Comparison of ENCODE assay signal across 23 cellular contexts in the genomic region with DNA sequence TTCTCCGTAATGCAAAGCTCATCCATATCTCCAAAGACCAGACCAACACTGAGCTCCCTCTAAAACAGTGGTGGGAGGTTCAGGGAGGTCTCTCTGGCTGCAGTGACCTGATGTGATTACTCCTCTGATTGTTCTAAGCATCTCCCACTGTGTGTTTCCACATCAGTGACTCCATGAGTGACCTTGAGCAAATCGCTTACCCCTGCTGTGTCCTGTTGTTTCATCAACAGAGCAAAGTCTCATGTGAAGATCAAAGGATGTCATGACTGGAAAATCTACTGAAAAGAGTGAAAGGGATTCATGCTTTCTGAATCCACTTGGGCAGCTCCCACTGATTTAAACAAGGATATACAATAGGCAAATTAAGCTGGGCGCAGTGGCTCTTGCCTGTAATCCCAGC.
"Had no signal": no experiment of that assay in that cellular context is flagged by ENCODE, and none has a peak within 500 bp of the region (broad histone marks: within the 10 kb centered on the region; RNA-seq: fewer than 3 reads in every experiment).

No MANE protein-coding gene starts in this region.

- ATAC-seq: Panc1, PC-3 had no signal

- H3K36me3 ChIP-seq: MG63 had no signal

- H3K4me2 ChIP-seq: SK-N-SH had no signal

- H3K9ac ChIP-seq: SK-N-SH had no signal

- H3K9me3 ChIP-seq: MG63, SK-N-SH had no signal

- DNase-seq: IMR-90; Karpas-422; KG1; MG63; NCI-H1092; NCI-H1105 treated with DMSO at 0.1 percent for 48 hours; NCI-H1436; NCI-H187; NCI-H2029; NCI-H2081 treated with DMSO at 0.1 percent for 48 hours; NCI-H2171; NCI-H226; NCI-H446; NCI-H510A; NCI-H524 treated with DMSO at 0.1 percent for 48 hours; NCI-H69; NK-92 treated with Interleukin-12 subunit alpha and Interleukin-12 subunit beta, amount 100 ng/mL, for 24 hours; PC-3; SHP77; SK-N-SH; SW 1271 had no signal

- H3K27ac ChIP-seq: RWPE1 had no signal

- H3K4me3 ChIP-seq: MG63 had no signal
